Comparison of ENCODE assay signal across 1 cellular context in the genomic region with DNA sequence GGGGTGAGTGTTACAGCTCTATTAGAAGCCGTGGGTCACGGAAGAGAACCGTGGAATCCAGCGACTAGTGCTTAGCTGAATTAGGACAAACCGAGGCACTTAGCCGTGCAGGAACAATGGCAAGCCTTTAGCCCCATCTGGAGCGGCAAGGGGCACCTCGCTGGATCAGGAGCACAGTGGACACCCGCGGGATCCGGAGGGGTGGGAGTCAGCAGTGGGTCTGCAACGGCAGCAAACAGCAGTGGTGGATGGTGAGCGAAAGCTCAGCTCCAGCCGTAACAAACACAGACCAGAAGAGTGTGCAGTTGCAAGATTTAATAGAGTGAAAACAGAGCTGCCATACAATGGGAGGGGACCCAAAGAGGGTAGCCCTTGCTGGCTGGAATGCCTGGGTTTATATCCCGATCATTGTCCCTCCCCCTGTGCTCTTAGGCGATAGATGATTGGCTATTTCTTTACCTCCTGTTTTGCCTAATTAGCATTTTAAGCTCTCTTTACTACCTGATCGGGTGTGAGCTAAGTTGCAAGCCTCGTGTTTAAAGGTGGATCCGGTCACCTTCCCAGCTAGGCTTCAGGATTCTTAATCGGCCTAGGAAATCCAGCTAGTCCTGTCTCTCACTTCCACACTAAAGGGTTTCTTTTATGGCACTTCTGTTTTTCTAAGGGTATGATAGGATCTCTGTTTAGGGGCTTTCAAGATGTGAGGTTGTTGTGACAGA.
A peak's percentile ranks its signal among the peaks of the same experiment; 100 is the strongest.
TF ChIP-seq lines count a peak whose summit lies in the region.

No MANE protein-coding gene starts in this region.

TF ChIP-seq in HepG2, 621 proteins besides CTCF, POLR2A, EP300 and RAD21:
- TF ChIP-seq, protein P1, sequence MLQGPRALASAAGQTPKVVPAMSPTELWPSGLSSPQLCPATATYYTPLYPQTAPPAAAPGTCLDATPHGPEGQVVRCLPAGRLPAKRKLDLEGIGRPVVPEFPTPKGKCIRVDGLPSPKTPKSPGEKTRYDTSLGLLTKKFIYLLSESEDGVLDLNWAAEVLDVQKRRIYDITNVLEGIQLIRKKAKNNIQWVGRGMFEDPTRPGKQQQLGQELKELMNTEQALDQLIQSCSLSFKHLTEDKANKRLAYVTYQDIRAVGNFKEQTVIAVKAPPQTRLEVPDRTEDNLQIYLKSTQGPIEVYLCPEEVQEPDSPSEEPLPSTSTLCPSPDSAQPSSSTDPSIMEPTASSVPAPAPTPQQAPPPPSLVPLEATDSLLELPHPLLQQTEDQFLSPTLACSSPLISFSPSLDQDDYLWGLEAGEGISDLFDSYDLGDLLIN (CRISPR knock-in tag; IDR thresholded peaks at IDR 0.05; ENCODE audit: borderline replicate concordance) = 0 out of 2 replicates have a peak, but pooled peaks have one; percentile 24
- TF ChIP-seq, protein P2, sequence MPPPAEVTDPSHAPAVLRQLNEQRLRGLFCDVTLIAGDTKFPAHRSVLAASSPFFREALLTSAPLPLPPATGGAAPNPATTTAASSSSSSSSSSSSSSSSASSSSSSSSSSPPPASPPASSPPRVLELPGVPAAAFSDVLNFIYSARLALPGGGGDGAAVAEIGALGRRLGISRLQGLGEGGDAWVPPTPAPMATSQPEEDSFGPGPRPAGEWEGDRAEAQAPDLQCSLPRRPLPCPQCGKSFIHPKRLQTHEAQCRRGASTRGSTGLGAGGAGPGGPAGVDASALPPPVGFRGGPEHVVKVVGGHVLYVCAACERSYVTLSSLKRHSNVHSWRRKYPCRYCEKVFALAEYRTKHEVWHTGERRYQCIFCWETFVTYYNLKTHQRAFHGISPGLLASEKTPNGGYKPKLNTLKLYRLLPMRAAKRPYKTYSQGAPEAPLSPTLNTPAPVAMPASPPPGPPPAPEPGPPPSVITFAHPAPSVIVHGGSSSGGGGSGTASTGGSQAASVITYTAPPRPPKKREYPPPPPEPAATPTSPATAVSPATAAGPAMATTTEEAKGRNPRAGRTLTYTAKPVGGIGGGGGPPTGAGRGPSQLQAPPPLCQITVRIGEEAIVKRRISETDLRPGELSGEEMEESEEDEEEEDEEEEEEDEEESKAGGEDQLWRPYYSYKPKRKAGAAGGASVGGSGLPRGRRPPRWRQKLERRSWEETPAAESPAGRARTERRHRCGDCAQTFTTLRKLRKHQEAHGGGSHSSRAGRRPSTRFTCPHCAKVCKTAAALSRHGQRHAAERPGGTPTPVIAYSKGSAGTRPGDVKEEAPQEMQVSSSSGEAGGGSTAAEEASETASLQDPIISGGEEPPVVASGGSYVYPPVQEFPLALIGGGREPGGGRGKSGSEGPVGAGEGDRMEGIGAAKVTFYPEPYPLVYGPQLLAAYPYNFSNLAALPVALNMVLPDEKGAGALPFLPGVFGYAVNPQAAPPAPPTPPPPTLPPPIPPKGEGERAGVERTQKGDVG (CRISPR knock-in tag; IDR thresholded peaks at IDR 0.05; ENCODE audit: borderline replicate concordance) = peak; percentile 87; the same call in 1 of the 2 replicates
- TF ChIP-seq ZBTB38 (CRISPR knock-in tag; IDR thresholded peaks at IDR 0.05) (peak; percentile 75; the same call in 1 of the 2 replicates), ZNF350 (CRISPR knock-in tag; IDR thresholded peaks at IDR 0.05; ENCODE audit: borderline replicate concordance, low read depth) (0 out of 2 replicates have a peak, but pooled peaks have one; percentile 33), ZMYM3 (CRISPR knock-in tag; IDR thresholded peaks at IDR 0.05) (0 out of 2 replicates have a peak, but pooled peaks have one; percentile 40)
- TF ChIP-seq, protein P3, sequence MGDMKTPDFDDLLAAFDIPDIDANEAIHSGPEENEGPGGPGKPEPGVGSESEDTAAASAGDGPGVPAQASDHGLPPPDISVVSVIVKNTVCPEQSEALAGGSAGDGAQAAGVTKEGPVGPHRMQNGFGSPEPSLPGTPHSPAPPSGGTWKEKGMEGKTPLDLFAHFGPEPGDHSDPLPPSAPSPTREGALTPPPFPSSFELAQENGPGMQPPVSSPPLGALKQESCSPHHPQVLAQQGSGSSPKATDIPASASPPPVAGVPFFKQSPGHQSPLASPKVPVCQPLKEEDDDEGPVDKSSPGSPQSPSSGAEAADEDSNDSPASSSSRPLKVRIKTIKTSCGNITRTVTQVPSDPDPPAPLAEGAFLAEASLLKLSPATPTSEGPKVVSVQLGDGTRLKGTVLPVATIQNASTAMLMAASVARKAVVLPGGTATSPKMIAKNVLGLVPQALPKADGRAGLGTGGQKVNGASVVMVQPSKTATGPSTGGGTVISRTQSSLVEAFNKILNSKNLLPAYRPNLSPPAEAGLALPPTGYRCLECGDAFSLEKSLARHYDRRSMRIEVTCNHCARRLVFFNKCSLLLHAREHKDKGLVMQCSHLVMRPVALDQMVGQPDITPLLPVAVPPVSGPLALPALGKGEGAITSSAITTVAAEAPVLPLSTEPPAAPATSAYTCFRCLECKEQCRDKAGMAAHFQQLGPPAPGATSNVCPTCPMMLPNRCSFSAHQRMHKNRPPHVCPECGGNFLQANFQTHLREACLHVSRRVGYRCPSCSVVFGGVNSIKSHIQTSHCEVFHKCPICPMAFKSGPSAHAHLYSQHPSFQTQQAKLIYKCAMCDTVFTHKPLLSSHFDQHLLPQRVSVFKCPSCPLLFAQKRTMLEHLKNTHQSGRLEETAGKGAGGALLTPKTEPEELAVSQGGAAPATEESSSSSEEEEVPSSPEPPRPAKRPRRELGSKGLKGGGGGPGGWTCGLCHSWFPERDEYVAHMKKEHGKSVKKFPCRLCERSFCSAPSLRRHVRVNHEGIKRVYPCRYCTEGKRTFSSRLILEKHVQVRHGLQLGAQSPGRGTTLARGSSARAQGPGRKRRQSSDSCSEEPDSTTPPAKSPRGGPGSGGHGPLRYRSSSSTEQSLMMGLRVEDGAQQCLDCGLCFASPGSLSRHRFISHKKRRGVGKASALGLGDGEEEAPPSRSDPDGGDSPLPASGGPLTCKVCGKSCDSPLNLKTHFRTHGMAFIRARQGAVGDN (CRISPR knock-in tag; IDR thresholded peaks at IDR 0.05) = peak; percentile 55
